ENCODE assay signal across 1 cellular context in the genomic region with DNA sequence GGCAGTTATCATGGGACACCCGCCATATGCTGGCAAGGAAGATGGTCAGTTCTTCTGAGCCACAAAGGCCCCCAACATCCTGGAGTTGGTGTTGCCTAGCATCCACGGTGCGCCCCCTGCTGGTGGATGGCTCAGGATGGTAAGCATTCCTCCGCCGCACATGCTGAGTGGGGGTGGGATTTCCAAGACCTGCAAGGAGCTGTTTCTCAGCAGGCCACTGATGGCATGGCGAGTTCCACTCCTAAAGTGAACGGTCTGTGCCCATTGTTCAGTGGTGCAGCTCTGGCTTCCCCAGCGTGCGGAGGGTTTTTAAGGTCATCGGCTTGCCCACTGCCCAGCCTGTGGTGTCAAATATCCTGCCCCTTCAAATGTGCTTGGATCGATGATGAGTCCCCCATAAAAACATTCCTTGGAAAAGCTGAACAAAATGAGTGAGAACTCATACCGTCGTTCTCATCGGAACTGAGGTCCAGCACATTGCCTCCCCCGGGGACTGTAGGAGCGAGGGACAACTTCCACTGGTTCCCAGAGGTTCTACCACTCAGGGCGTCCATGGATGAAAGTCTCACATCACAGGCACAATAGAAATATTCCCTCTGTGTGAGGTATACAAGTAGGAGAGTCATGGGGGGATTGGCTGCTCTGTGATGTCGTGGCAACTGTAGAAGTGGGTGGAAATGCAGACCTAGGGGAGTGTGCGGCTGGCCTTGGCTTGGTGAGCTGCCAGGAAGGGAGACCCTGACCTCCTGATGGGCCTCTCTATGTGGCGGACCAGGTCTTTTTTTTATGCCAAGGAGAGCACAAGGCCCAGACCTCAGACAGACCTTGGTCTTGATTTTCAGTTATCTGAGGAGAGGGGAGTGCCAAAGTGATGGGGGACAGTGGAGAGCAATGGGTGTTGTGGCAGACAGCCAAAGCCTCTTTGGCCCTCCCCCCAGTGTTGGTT.
TF ChIP-seq lines count a peak whose summit lies in the region.

No MANE protein-coding gene starts in this region.

TF ChIP-seq in H1, 55 proteins besides CTCF, POLR2A, EP300 and RAD21:
- no peak for TF ChIP-seq JUN (IDR thresholded peaks at IDR 0.05; ENCODE audit: low read depth, low read length)
- TF ChIP-seq ZNF274 (IDR thresholded peaks at IDR 0.05; ENCODE audit: borderline replicate concordance, extremely low read depth, low read length), result peak; percentile 77; the same call in 1 of the 2 replicates
- peak; percentile 73; the same call in 1 of the 2 replicates for TF ChIP-seq POLR2AphosphoS5 (IDR thresholded peaks at IDR 0.05; ENCODE audit: low read depth, low read length)
